8 cellular contexts compared by ENCODE assay signal in genomic region chr22:33049125-33049729, GRCh38. TPM values are rescaled to one million over a fixed set of nuclear protein-coding genes. Genes with fewer than 3 reads are reported as not detected.
DNase-seq lines count a peak whose midpoint lies in the region; ATAC-seq lines count a peak whose summit lies in the region.

No MANE protein-coding gene starts in this region.

- H3K9me3 Mint-ChIP-seq in activated naive CD4-positive, alpha-beta T cell treated with anti-CD3 and anti-CD28 coated beads, Interleukin-2, amount 10 ng/mL, durations not matched to agents 7 days and 5 days, result no peaks in the 10 kb centered on the region

- CTCF ChIA-PET in activated naive CD4-positive, alpha-beta T cell treated with anti-CD3 and anti-CD28 coated beads, Interleukin-2, amount 10 ng/mL, durations not matched to agents 7 days and 5 days (lab: Charles Lee), result interaction anchor here (1.5 to 4.9 kb wide), 3 partner anchors 10 to 31 kb away, joined by 3 to 22 read pairs (median 7); no protein-coding TSS in a partner anchor

- 0 out of 2 replicates have a peak, but pooled peaks cover 4% of the 10 kb centered on the region for H3K27me3 ChIP-seq in HUES64 (ENCODE audit: insufficient read depth, low read length)
- H3K27me3 ChIP-seq in SJCRH30, result no peaks in the 10 kb centered on the region

- H3K9ac ChIP-seq in HUES64 (ENCODE audit: low read depth, low read length), result no peak overlapping the region

- intact Hi-C loops in head of caudate nucleus (cut with DNase I), result no loop called here

- H3K27ac Mint-ChIP-seq in activated naive CD4-positive, alpha-beta T cell treated with anti-CD3 and anti-CD28 coated beads, Interleukin-2, amount 10 ng/mL, durations not matched to agents 7 days and 5 days, result no peak overlapping the region

- 62% methylated on average over 9 of the region's 9 CpGs for whole genome bisulfite sequencing in HUES64

- H3K4me3 Mint-ChIP-seq in activated naive CD4-positive, alpha-beta T cell treated with anti-CD3 and anti-CD28 coated beads, Interleukin-2, amount 10 ng/mL, durations not matched to agents 7 days and 5 days, result no peak overlapping the region

- H3K4me1 ChIP-seq in HUES64 (ENCODE audit: insufficient read depth, low read length) (peaks cover 55% of the 10 kb centered on the region), SJCRH30 (no peaks in the 10 kb centered on the region)

- H3K4me1 Mint-ChIP-seq in activated naive CD4-positive, alpha-beta T cell treated with anti-CD3 and anti-CD28 coated beads, Interleukin-2, amount 10 ng/mL, durations not matched to agents 7 days and 5 days, result no peaks in the 10 kb centered on the region

- H3K36me3 ChIP-seq in HUES64 (ENCODE audit: insufficient read depth, low read length) (peaks cover 8% of the 10 kb centered on the region; the same call in 1 of the 2 replicates), SJCRH30 (no peaks in the 10 kb centered on the region)

- H3K9me3 ChIP-seq in HUES64 (ENCODE audit: insufficient read depth, low read depth, low read length) (no peaks in the 10 kb centered on the region), SJCRH30 (replicated peaks) (no peaks in the 10 kb centered on the region)

- H3K27me3 Mint-ChIP-seq in activated naive CD4-positive, alpha-beta T cell treated with anti-CD3 and anti-CD28 coated beads, Interleukin-2, amount 10 ng/mL, durations not matched to agents 7 days and 5 days, result peaks cover 24% of the 10 kb centered on the region

- in situ Hi-C loops in Caki2 (cut with HindIII; ENCODE audit: low pct_unique_long_range_greater_than_20kb, low sequenced_read_pairs), result no loop called here

- peak overlapping the region; percentile 63; the same call in 1 of the 2 replicates for H3K27ac ChIP-seq in HUES64 (ENCODE audit: low read depth, low read length)
- no peak overlapping the region for H3K27ac ChIP-seq in SJCRH30

- ATAC-seq in GM18498 (IDR thresholded peaks at IDR 0.05; ENCODE audit: unreplicated experiment), result no peak
- ATAC-seq in GM18502 (IDR thresholded peaks at IDR 0.05; ENCODE audit: poor library complexity, unreplicated experiment), result no peak

- DNase-seq in Caki2 (ENCODE audit: low read depth) (peak; percentile 36), SJCRH30 (peak; percentile 56 to 80), head of caudate nucleus (peak; percentile 67 to 92 (median 82)), pulmonary artery endothelial cell (ENCODE audit: low read depth, low spot score) (peak; percentile 20)
- peak; percentile 71 for DNase-seq in activated naive CD4-positive, alpha-beta T cell treated with anti-CD3 and anti-CD28 coated beads, Interleukin-2, amount 10 ng/mL, durations not matched to agents 7 days and 5 days

- H3K4me3 ChIP-seq in HUES64 (ENCODE audit: low read length) (no peak overlapping the region), SJCRH30 (no peak overlapping the region)

- no peaks in the 10 kb centered on the region for H3K36me3 Mint-ChIP-seq in activated naive CD4-positive, alpha-beta T cell treated with anti-CD3 and anti-CD28 coated beads, Interleukin-2, amount 10 ng/mL, durations not matched to agents 7 days and 5 days

RNA-seq across cellular contexts. Expression of gene SYN3, which starts 9.0 kb away (rescaled TPM):
- total RNA-seq in Caki2 (2014; rRNA removed; shearing (Covaris generic); ENCODE audit: low replicate concordance), result not detected in 2 replicates
- 3.7 TPM for polyA plus RNA-seq in HUES64 (2013, experiment 1 of 2)
- polyA plus RNA-seq in HUES64 (2013, experiment 2 of 2), result 4.5 TPM
- total RNA-seq in SJCRH30 (2014; rRNA removed; shearing (Covaris generic)), result 0.12 and 0.18 TPM in 2 replicates
- total RNA-seq in pulmonary artery endothelial cell, result not detected in 2 replicates

Comparison
In these comparisons a context has a peak if more than half of its experiments do, and no peak if none do; other contexts are left out.
1. DNase-seq: peak in every context shown above with its lines; median percentile 82 in head of caudate nucleus; 71 in activated naive CD4-positive, alpha-beta T cell treated with anti-CD3 and anti-CD28 coated beads, Interleukin-2, amount 10 ng/mL, durations not matched to agents 7 days and 5 days; 68 in SJCRH30; 36 in Caki2; 20 in pulmonary artery endothelial cell.